10 cellular contexts compared by ENCODE assay signal in the genomic region with DNA sequence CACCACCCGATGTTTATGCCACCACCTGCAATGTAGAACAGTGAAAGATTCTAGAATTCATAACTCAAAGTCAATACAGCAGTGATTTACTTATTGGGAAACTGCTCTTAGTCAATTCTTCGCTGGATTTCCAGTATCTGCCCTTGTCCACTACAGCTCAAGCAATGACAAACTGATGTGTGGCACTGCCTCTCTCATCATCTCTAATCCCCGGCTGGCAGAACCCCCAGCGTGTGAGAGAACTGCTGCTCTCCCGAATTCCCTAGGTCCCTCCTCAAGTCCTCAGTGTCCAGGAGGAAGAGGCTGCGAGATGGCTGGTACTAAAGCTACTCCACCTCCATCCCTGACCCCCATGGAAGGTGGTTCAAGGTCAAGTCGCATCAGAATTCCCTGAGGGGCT. TPM values are rescaled to one million over a fixed set of nuclear protein-coding genes. Genes with fewer than 3 reads are reported as not detected.
DNase-seq lines count a peak whose midpoint lies in the region; ATAC-seq and TF ChIP-seq lines count a peak whose summit lies in the region.
"Had no signal": no experiment of that assay in that cellular context is flagged by ENCODE, and none has a peak within 500 bp of the region (broad histone marks: within the 10 kb centered on the region; RNA-seq: fewer than 3 reads in every experiment).

No MANE protein-coding gene starts in this region.

- no peak for ATAC-seq in stimulated activated naive CD8-positive, alpha-beta T cell treated with anti-CD3 and anti-CD28 coated beads, Interleukin-15, amount 100 ng/mL, for 72 hours
- ATAC-seq in GM21576 (IDR thresholded peaks at IDR 0.05; ENCODE audit: unreplicated experiment): no peak
- ATAC-seq: left lobe of liver had no signal

- intact Hi-C loops in activated CD4-positive, alpha-beta T cell treated with anti-CD3 and anti-CD28 coated beads, Interleukin-2, amount 10 ng/mL, durations not matched to agents 24 days and 14 days (cut with micrococcal nuclease): no loop called here

- no peaks in the 10 kb centered on the region for H3K9me3 Mint-ChIP-seq in activated CD4-positive, alpha-beta T cell treated with anti-CD3 and anti-CD28 coated beads, Interleukin-2, amount 10 ng/mL, durations not matched to agents 24 days and 14 days
- H3K9me3 Mint-ChIP-seq in glutamatergic neuron (ENCODE audit: unreplicated experiment): peaks cover 7% of the 10 kb centered on the region
- no peaks in the 10 kb centered on the region for H3K9me3 Mint-ChIP-seq in stimulated activated naive CD8-positive, alpha-beta T cell treated with anti-CD3 and anti-CD28 coated beads, Interleukin-15, amount 100 ng/mL, for 72 hours

- TF ChIP-seq CTCF in WERI-Rb-1 (IDR thresholded peaks at IDR 0.05; ENCODE audit: low read depth, low read length): no peak
- no peak for TF ChIP-seq CTCF in glutamatergic neuron (IDR thresholded peaks at IDR 0.05; ENCODE audit: partially characterized antibody, unreplicated experiment)

- H3K27ac ChIP-seq in WERI-Rb-1: no peak overlapping the region; the same call in 1 of the 2 replicates
- no peak overlapping the region for H3K27ac ChIP-seq in effector memory CD4-positive, alpha-beta T cell (ENCODE audit: insufficient read depth, low read length, poor library complexity, severe bottlenecking)

- H3K27me3 ChIP-seq in WERI-Rb-1 (ENCODE audit: insufficient read depth, low read depth, severe bottlenecking): no peaks in the 10 kb centered on the region
- no peaks in the 10 kb centered on the region for H3K27me3 ChIP-seq in effector memory CD4-positive, alpha-beta T cell (replicated peaks; ENCODE audit: control insufficient read depth, insufficient read depth, low read length, poor library complexity, severe bottlenecking)

- peak overlapping the region; percentile 92 for H3K4me3 ChIP-seq in WERI-Rb-1 (ENCODE audit: low read depth, low read length)
- no peak overlapping the region for H3K4me3 ChIP-seq in effector memory CD4-positive, alpha-beta T cell (ENCODE audit: insufficient read depth, low read depth, low read length, poor library complexity, severe bottlenecking)

- H3K4me1 Mint-ChIP-seq in activated CD4-positive, alpha-beta T cell treated with anti-CD3 and anti-CD28 coated beads, Interleukin-2, amount 10 ng/mL, durations not matched to agents 24 days and 14 days: peaks cover 45% of the 10 kb centered on the region
- peaks cover 16% of the 10 kb centered on the region for H3K4me1 Mint-ChIP-seq in glutamatergic neuron (ENCODE audit: low read depth, unreplicated experiment)
- peaks cover 59% of the 10 kb centered on the region for H3K4me1 Mint-ChIP-seq in stimulated activated naive CD8-positive, alpha-beta T cell treated with anti-CD3 and anti-CD28 coated beads, Interleukin-15, amount 100 ng/mL, for 72 hours

- peaks cover 34% of the 10 kb centered on the region for H3K36me3 Mint-ChIP-seq in activated CD4-positive, alpha-beta T cell treated with anti-CD3 and anti-CD28 coated beads, Interleukin-2, amount 10 ng/mL, durations not matched to agents 24 days and 14 days (ENCODE audit: low read depth)
- peaks cover 5% of the 10 kb centered on the region for H3K36me3 Mint-ChIP-seq in glutamatergic neuron (ENCODE audit: unreplicated experiment)

- peak overlapping the region; percentile 53 for H3K27ac Mint-ChIP-seq in activated CD4-positive, alpha-beta T cell treated with anti-CD3 and anti-CD28 coated beads, Interleukin-2, amount 10 ng/mL, durations not matched to agents 24 days and 14 days
- peak overlapping the region; percentile 53 for H3K27ac Mint-ChIP-seq in glutamatergic neuron (ENCODE audit: unreplicated experiment)
- peak overlapping the region; percentile 66 to 95 for H3K27ac Mint-ChIP-seq in stimulated activated naive CD8-positive, alpha-beta T cell treated with anti-CD3 and anti-CD28 coated beads, Interleukin-15, amount 100 ng/mL, for 72 hours

- H3K4me1 ChIP-seq in effector memory CD4-positive, alpha-beta T cell (ENCODE audit: control insufficient read depth, insufficient read depth, low read length, poor library complexity, severe bottlenecking): peaks cover 10% of the 10 kb centered on the region

- DNase-seq in activated CD4-positive, alpha-beta T cell treated with anti-CD3 and anti-CD28 coated beads, Interleukin-2, amount 10 ng/mL, durations not matched to agents 24 days and 14 days: no peak
- no peak for DNase-seq in activated CD4-positive, alpha-beta T cell treated with anti-CD3 and anti-CD28 coated beads, Interleukin-2, amount 50 U/mL, for 1 hour
- no peak for DNase-seq in WERI-Rb-1
- DNase-seq in glutamatergic neuron: no peak
- no peak for DNase-seq in stimulated activated naive CD8-positive, alpha-beta T cell treated with anti-CD3 and anti-CD28 coated beads, Interleukin-15, amount 100 ng/mL, for 72 hours
- DNase-seq in occipital lobe (lab: John Stamatoyannopoulos, UW): no peak
- no peak for DNase-seq in effector memory CD4-positive, alpha-beta T cell
- DNase-seq: activated CD4-positive, alpha-beta T cell treated with anti-CD3 and anti-CD28 coated beads, Interleukin-2, amount 50 U/mL, for 4 hours had no signal

- peaks cover 55% of the 10 kb centered on the region for H3K36me3 ChIP-seq in WERI-Rb-1
- H3K36me3 ChIP-seq in effector memory CD4-positive, alpha-beta T cell (ENCODE audit: control insufficient read depth, insufficient read depth, low read length): peaks cover 5% of the 10 kb centered on the region

- no peaks in the 10 kb centered on the region for H3K27me3 Mint-ChIP-seq in activated CD4-positive, alpha-beta T cell treated with anti-CD3 and anti-CD28 coated beads, Interleukin-2, amount 10 ng/mL, durations not matched to agents 24 days and 14 days
- H3K27me3 Mint-ChIP-seq in glutamatergic neuron (ENCODE audit: unreplicated experiment): peaks cover 3% of the 10 kb centered on the region
- no peaks in the 10 kb centered on the region for H3K27me3 Mint-ChIP-seq in stimulated activated naive CD8-positive, alpha-beta T cell treated with anti-CD3 and anti-CD28 coated beads, Interleukin-15, amount 100 ng/mL, for 72 hours

- H3K4me3 Mint-ChIP-seq in activated CD4-positive, alpha-beta T cell treated with anti-CD3 and anti-CD28 coated beads, Interleukin-2, amount 10 ng/mL, durations not matched to agents 24 days and 14 days: peak overlapping the region; percentile 88
- H3K4me3 Mint-ChIP-seq in glutamatergic neuron (ENCODE audit: unreplicated experiment): peak overlapping the region; percentile 95
- peak overlapping the region; percentile 94 to 95 for H3K4me3 Mint-ChIP-seq in stimulated activated naive CD8-positive, alpha-beta T cell treated with anti-CD3 and anti-CD28 coated beads, Interleukin-15, amount 100 ng/mL, for 72 hours

- H3K9me3 ChIP-seq in WERI-Rb-1 (ENCODE audit: severe bottlenecking): no peaks in the 10 kb centered on the region
- H3K9me3 ChIP-seq in effector memory CD4-positive, alpha-beta T cell (ENCODE audit: control insufficient read depth, low read length): no peaks in the 10 kb centered on the region

RNA-seq across cellular contexts. Expression of gene TXNL4A, which starts 1.6 kb away (rescaled TPM):
- 198 and 210 TPM in 2 replicates for total RNA-seq in activated CD4-positive, alpha-beta T cell treated with anti-CD3 and anti-CD28 coated beads, Interleukin-2, amount 10 ng/mL, durations not matched to agents 24 days and 14 days
- total RNA-seq in glutamatergic neuron (ENCODE audit: unreplicated experiment) (104 TPM), occipital lobe (36.7 TPM)

RNA-seq across cellular contexts. Expression of gene HSBP1L1, which starts 22.3 kb away (rescaled TPM):
- 6.8 and 8.1 TPM in 2 replicates for total RNA-seq in activated CD4-positive, alpha-beta T cell treated with anti-CD3 and anti-CD28 coated beads, Interleukin-2, amount 10 ng/mL, durations not matched to agents 24 days and 14 days
- not detected for total RNA-seq in glutamatergic neuron (ENCODE audit: unreplicated experiment)
- total RNA-seq in occipital lobe: 2.5 TPM

RNA-seq across cellular contexts. Expression of gene SLC66A2, which starts 35.3 kb away (rescaled TPM):
- 45.6 and 46.5 TPM in 2 replicates for total RNA-seq in activated CD4-positive, alpha-beta T cell treated with anti-CD3 and anti-CD28 coated beads, Interleukin-2, amount 10 ng/mL, durations not matched to agents 24 days and 14 days
- 56.6 TPM for total RNA-seq in glutamatergic neuron (ENCODE audit: unreplicated experiment)
- total RNA-seq in occipital lobe: 31.0 TPM

RNA-seq across cellular contexts. Expression of gene RBFA, which starts 47.5 kb away (rescaled TPM):
- 46.0 and 49.9 TPM in 2 replicates for total RNA-seq in activated CD4-positive, alpha-beta T cell treated with anti-CD3 and anti-CD28 coated beads, Interleukin-2, amount 10 ng/mL, durations not matched to agents 24 days and 14 days
- total RNA-seq in glutamatergic neuron (ENCODE audit: unreplicated experiment) (94.6 TPM), occipital lobe (58.6 TPM)
